8 cellular contexts compared by ENCODE assay signal in the genomic region with DNA sequence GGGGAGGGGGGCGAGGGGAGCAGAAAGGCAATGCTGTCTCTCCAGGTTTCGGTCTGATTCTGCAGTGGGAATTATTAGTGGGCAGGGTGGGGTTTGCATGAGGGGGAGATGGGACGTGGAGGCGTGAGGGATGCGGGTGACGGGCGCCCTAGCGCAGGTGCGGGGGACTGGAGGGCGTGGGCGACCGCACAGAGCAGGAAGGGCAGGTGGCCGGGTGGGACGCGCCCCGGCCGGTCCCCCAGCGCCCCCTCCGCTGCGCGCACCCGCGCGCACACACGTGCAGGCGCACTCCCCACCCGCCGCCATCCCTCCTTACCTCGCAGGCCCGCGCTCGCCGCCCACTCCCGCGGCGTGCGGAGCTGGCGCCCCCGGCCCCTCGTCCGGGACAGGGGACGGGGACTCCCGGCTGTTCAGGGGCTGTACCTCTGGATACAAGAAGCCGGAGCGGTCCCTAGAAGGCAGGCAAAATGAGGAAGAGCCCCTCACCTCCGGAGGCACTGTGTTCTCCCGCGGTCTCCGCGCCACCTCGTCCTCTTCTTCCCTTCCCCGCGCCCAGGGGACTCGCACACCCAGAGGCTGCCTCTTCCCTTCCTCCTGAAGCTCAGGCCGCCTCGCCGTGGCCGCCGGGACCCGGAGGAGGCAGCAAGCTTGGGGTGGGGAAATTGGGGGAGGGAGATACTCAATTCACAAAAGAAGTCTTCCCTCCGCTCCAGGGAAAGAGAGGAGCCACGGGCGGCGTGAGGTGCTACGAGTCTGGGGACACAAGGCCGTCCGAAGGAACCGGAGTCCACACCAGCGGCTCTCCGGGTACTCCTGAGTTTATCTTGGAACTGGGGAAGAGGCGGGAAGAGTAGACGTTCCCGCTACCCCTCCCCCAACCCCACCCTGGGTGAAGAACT. TPM values are rescaled to one million over a fixed set of nuclear protein-coding genes. Genes with fewer than 3 reads are reported as not detected.
A peak's percentile ranks its signal among the peaks of the same experiment; 100 is the strongest.
DNase-seq lines count a peak whose midpoint lies in the region; ATAC-seq, FAIRE-seq and TF ChIP-seq lines count a peak whose summit lies in the region.

No MANE protein-coding gene starts in this region.

- TF ChIP-seq POLR2A in A549 (IDR thresholded peaks at IDR 0.05; ENCODE audit: low read length) (no peak), GM12878 (IDR thresholded peaks at IDR 0.05; ENCODE audit: low read depth, low read length) (no peak)

- H3K36me3 Mint-ChIP-seq in HFFc6 (ENCODE audit: low read depth), result no peaks in the 10 kb centered on the region

- 0 out of 2 replicates have a peak, but pooled peaks cover 7% of the 10 kb centered on the region for H3K4me1 Mint-ChIP-seq in HFFc6 (ENCODE audit: low read depth)

- H3K18ac ChIP-seq in mesenchymal stem cell (ENCODE audit: low read depth in 1 of 2, low read length in 2 of 2), result no peak overlapping the region

- H3K9ac ChIP-seq in GM12878 (ENCODE audit: control insufficient read depth, insufficient read depth, low read length), result no peak overlapping the region
- H3K9ac ChIP-seq in mesenchymal stem cell (ENCODE audit: low read length), result no peak overlapping the region

- no peak overlapping the region for H2BK12ac ChIP-seq in mesenchymal stem cell (ENCODE audit: low read length in 2 of 2)

- RAD21 ChIA-PET in GM12878 (lab: Charles Lee; ENCODE audit: unreplicated experiment), result no interaction called here

- H3K9me3 ChIP-seq in A549 (no peaks in the 10 kb centered on the region), GM12878 (replicated peaks; ENCODE audit: control insufficient read depth, insufficient read depth, low read length) (no peaks in the 10 kb centered on the region; the same call in 2 of the 3 replicates), mesenchymal stem cell (ENCODE audit: control insufficient read depth, low read length) (no peaks in the 10 kb centered on the region)

- CTCF ChIA-PET in A549 (lab: Yijun Ruan, JAX), result no interaction called here
- CTCF ChIA-PET in GM12878 (lab: Yijun Ruan, JAX), result no interaction called here

- BruUV-seq in GM12878 (replicated peaks; lab: Mats Ljungman, UMichigan), result no TSS peak

- H3K4ac ChIP-seq in mesenchymal stem cell (ENCODE audit: low read depth in 1 of 2, low read length in 2 of 2), result no peak overlapping the region

- in situ Hi-C loops in GM12878 (cut with MboI), result loop anchor here (10.0 kb wide), 2 partner anchors 1113 to 1797 kb away; no protein-coding TSS in a partner anchor

- ATAC-seq in A549, result peak; percentile 38 to 64
- ATAC-seq in GM12878, result peak; percentile 29
- no peak for ATAC-seq in GM18517 (IDR thresholded peaks at IDR 0.05; ENCODE audit: unreplicated experiment)
- ATAC-seq in HG02870 (IDR thresholded peaks at IDR 0.05; ENCODE audit: unreplicated experiment), result no peak

- H4K91ac ChIP-seq in mesenchymal stem cell (ENCODE audit: low read length), result no peak overlapping the region

- peak overlapping the region in 1 of 2 experiments; percentile 80 for H3K23ac ChIP-seq in mesenchymal stem cell (ENCODE audit: low read length in 2 of 2)

- no peak overlapping the region for H3K27ac ChIP-seq in A549
- H3K27ac ChIP-seq in GM12878 (ENCODE audit: control insufficient read depth, insufficient read depth), result no peak overlapping the region
- no peak overlapping the region for H3K27ac ChIP-seq in mesenchymal stem cell (ENCODE audit: low read length, poor library complexity, severe bottlenecking)
- H3K27ac ChIP-seq in urinary bladder (ENCODE audit: low read depth), result no peak overlapping the region

- no peak for TF ChIP-seq CTCF in A549 (IDR thresholded peaks at IDR 0.05)
- no peak for TF ChIP-seq CTCF in GM20000 (IDR thresholded peaks at IDR 0.05; ENCODE audit: extremely low read depth, missing control alignments)
- no peak for TF ChIP-seq CTCF in GM12878 (IDR thresholded peaks at IDR 0.05 in 2 of 3, conservative IDR thresholded peaks at IDR 0.05 in 1 of 3; ENCODE audit: control insufficient read depth in 2 of 3, extremely low read depth in 1 of 3, insufficient read depth in 1 of 3, low read depth in 3 of 3, low read length in 3 of 3)
- no peak for TF ChIP-seq CTCF in HFFc6 (IDR thresholded peaks at IDR 0.05)

- DNase-seq in A549 (ENCODE audit: low read depth in 1 of 2, low spot score in 1 of 2), result peak in 1 of 2 experiments; percentile 1
- peak; percentile 43 for DNase-seq in GM20000 (ENCODE audit: low spot score)
- DNase-seq in GM12878 (ENCODE audit: low read depth, low spot score), result no peak
- DNase-seq in mesenchymal stem cell, result no peak
- no peak for DNase-seq in HFFc6

- H3K36me3 ChIP-seq in GM12878 (ENCODE audit: control insufficient read depth in 2 of 2, insufficient read depth in 2 of 2, low read length in 1 of 2) (no peaks in the 10 kb centered on the region), mesenchymal stem cell (ENCODE audit: control insufficient read depth in 1 of 2, insufficient read depth in 2 of 2, low read depth in 1 of 2, low read length in 2 of 2) (no peaks in the 10 kb centered on the region), urinary bladder (ENCODE audit: insufficient read depth) (no peaks in the 10 kb centered on the region)

- POLR2A ChIA-PET in A549 (lab: Yijun Ruan, JAX), result no interaction called here
- POLR2A ChIA-PET in GM12878 (lab: Charles Lee), result interaction anchor here (0.7 kb wide), 1 partner anchor 774 kb away, joined by 5 read pairs; no protein-coding TSS in a partner anchor

- TF ChIP-seq EP300 in A549 (IDR thresholded peaks at IDR 0.05) (no peak), GM12878 (IDR thresholded peaks at IDR 0.05; ENCODE audit: borderline replicate concordance in 1 of 2, control insufficient read depth in 1 of 2, low read depth in 2 of 2, low read length in 2 of 2) (no peak)

- H3K4me3 Mint-ChIP-seq in HFFc6, result no peak overlapping the region

- no peak overlapping the region for H4K8ac ChIP-seq in mesenchymal stem cell (ENCODE audit: low read length)

- SMC1A ChIA-PET in GM12878 (lab: Charles Lee; ENCODE audit: uncharacterized antibody, unreplicated experiment), result no interaction called here

- H2AFZ ChIP-seq in GM12878 (ENCODE audit: control insufficient read depth, low read depth, low read length) (peak overlapping the region; percentile 15; the same call in 1 of the 2 replicates), mesenchymal stem cell (ENCODE audit: low read depth, low read length) (no peak overlapping the region)

- peak overlapping the region; percentile 40 for H3K4me3 ChIP-seq in A549
- peak overlapping the region; percentile 64; the same call in 1 of the 2 replicates for H3K4me3 ChIP-seq in GM12878
- peak overlapping the region; percentile 26 to 72 for H3K4me3 ChIP-seq in mesenchymal stem cell (ENCODE audit: insufficient read depth in 1 of 2, low read depth in 1 of 2, low read length in 2 of 2)
- peak overlapping the region; percentile 50 for H3K4me3 ChIP-seq in urinary bladder (ENCODE audit: low read depth, low read length)

- H3K27ac Mint-ChIP-seq in HFFc6, result no peak overlapping the region

- FAIRE-seq in A549 (lab: Jason Lieb, UNC) (no peak), GM12878 (lab: Jason Lieb, UNC) (no peak)

- H3K4me2 ChIP-seq in A549 (peak overlapping the region; percentile 90), GM12878 (ENCODE audit: control insufficient read depth, insufficient read depth) (peak overlapping the region; percentile 86), mesenchymal stem cell (ENCODE audit: low read length, poor library complexity, severe bottlenecking) (peak overlapping the region; percentile 47)

- H2BK5ac ChIP-seq in mesenchymal stem cell (ENCODE audit: low read depth, low read length, poor library complexity, severe bottlenecking), result no peak overlapping the region

- H4K20me1 ChIP-seq in GM12878 (ENCODE audit: control insufficient read depth, insufficient read depth), result no peaks in the 10 kb centered on the region

- H3K79me2 ChIP-seq in GM12878 (ENCODE audit: control insufficient read depth, insufficient read depth, low read length), result no peaks in the 10 kb centered on the region

- no peak overlapping the region for H2BK120ac ChIP-seq in mesenchymal stem cell (ENCODE audit: low read depth, low read length)

- no peaks in the 10 kb centered on the region for H3K79me1 ChIP-seq in mesenchymal stem cell (replicated peaks; ENCODE audit: low read length, poor library complexity, severe bottlenecking)

- WGBS in A549 (ENCODE audit: missing lambda C conversion rate), result 5% methylated on average over 46 of the region's 73 CpGs
- 6% methylated on average over 44 of the region's 73 CpGs for WGBS in GM12878 (ENCODE audit: insufficient coverage, insufficient replicate concordance, low lambda C conversion rate, missing lambda C conversion rate)
- 1% methylated on average over 30 of the region's 73 CpGs for WGBS in mesenchymal stem cell
- WGBS in urinary bladder, result under 1% methylated on average over 73 of the region's 73 CpGs

- peaks cover 5% of the 10 kb centered on the region; the same call in 1 of the 2 replicates for H3K9me3 Mint-ChIP-seq in HFFc6

- intact Hi-C loops in GM12878 (cut with micrococcal nuclease; ENCODE audit: unreplicated experiment), result loop anchor here (5.0 to 10.0 kb wide), 2 partner anchors 377 to 1041 kb away; no protein-coding TSS in a partner anchor

- H3K14ac ChIP-seq in mesenchymal stem cell (ENCODE audit: low read length in 2 of 2), result no peak overlapping the region

- peaks cover 14% of the 10 kb centered on the region for H3K27me3 Mint-ChIP-seq in HFFc6 (ENCODE audit: insufficient read depth)

- no peak overlapping the region for H2BK15ac ChIP-seq in mesenchymal stem cell (ENCODE audit: low read depth, poor library complexity, severe bottlenecking)

- H2AK5ac ChIP-seq in mesenchymal stem cell (ENCODE audit: low read length, severe bottlenecking), result no peak overlapping the region

- TF ChIP-seq RAD21 in A549 (conservative IDR thresholded peaks at IDR 0.05 in 1 of 2, IDR thresholded peaks at IDR 0.05 in 1 of 2), result no peak
- TF ChIP-seq RAD21 in GM12878 (IDR thresholded peaks at IDR 0.05; ENCODE audit: insufficient read depth, low read depth, low read length), result no peak

- H3K27me3 ChIP-seq in GM12878 (replicated peaks in 1 of 2; ENCODE audit: control insufficient read depth in 2 of 2, insufficient read depth in 2 of 2, low read length in 1 of 2), result peaks cover 3 to 8% of the 10 kb centered on the region in 2 experiments; a peak in 2 of 4 replicates
- peaks cover 51 to 52% of the 10 kb centered on the region in 2 experiments for H3K27me3 ChIP-seq in mesenchymal stem cell (ENCODE audit: control insufficient read depth in 1 of 2, insufficient read depth in 1 of 2, low read length in 2 of 2)

- H3K4me1 ChIP-seq in A549, result peaks cover 16% of the 10 kb centered on the region; the same call in 2 of the 3 replicates
- no peaks in the 10 kb centered on the region for H3K4me1 ChIP-seq in GM12878 (ENCODE audit: control insufficient read depth, insufficient read depth, low read length)
- peaks cover 12% of the 10 kb centered on the region for H3K4me1 ChIP-seq in mesenchymal stem cell (ENCODE audit: control insufficient read depth, insufficient read depth, low read depth, low read length)
- H3K4me1 ChIP-seq in urinary bladder (ENCODE audit: insufficient read depth), result no peaks in the 10 kb centered on the region

RNA-seq across cellular contexts. Expression of gene GABRB2, which starts 1.3 kb away (rescaled TPM):
- polyA plus RNA-seq in A549 (2011; rRNA removed) (not detected in 2 replicates), A549 (2017; fragmentation: RNase III; extraction: RNeasy Plus Mini Kit Qiagen cat#74134 plus additional on column Dnase treatment) (not detected in 3 replicates), GM12878 (2011; rRNA removed) (0.12 TPM in 2 replicates), GM12878 (2014; fragmentation: Illumina TruSeq; extraction: Trizol) (0.79 and 0.82 TPM in 2 replicates), GM12878 (2014; fragmentation: Nextera tagmentation; extraction: Ambion mirVana) (under 1 TPM; 0.13 to 0.20 TPM), GM12878 (2014; rRNA removed) (0.27 and 0.40 TPM in 2 replicates), GM12878 (2016; fragmentation: Nextera tagmentation; extraction: Ambion mirVana) (under 1 TPM; 0.25 to 0.47 TPM), urinary bladder (0.19 TPM)
- polyA plus RNA-seq in A549 (2012; cell fraction: cytosol; rRNA removed), result not detected in 2 replicates
- not detected in 2 replicates for polyA plus RNA-seq in A549 (2012; cell fraction: nucleus; rRNA removed)
- not detected in 2 replicates for polyA minus RNA-seq in A549 (2011; rRNA and poly(A)+ RNA removed)
- 1.5 and 1.6 TPM in 2 replicates for total RNA-seq in GM12878 (2013; cell fraction: nucleolus; rRNA removed)
- total RNA-seq in GM12878 (2014; rRNA removed) (0.68 and 1.0 TPM in 2 replicates), GM12878 (2014; rRNA removed; fragmentation: Illumina TruSeq; extraction: Trizol) (0.74 and 0.85 TPM in 2 replicates), GM12878 (2021) (0.56 and 0.58 TPM in 2 replicates), urinary bladder (1.6 TPM)
- 0.26 TPM for polyA plus RNA-seq in GM12878 (2011; ENCODE audit: low read depth)
- polyA plus RNA-seq in GM12878 (2011; cell fraction: cytosol; rRNA removed), result 0.05 and 0.06 TPM in 2 replicates
- polyA plus RNA-seq in GM12878 (2011; cell fraction: nucleus; rRNA removed), result 0.09 and 0.10 TPM in 2 replicates
- polyA plus RNA-seq in GM12878 (2012), result 0.39 and 0.51 TPM in 2 replicates
- polyA minus RNA-seq in GM12878 (2011; rRNA and poly(A)+ RNA removed), result 0.26 and 0.88 TPM in 2 replicates
- not detected in 2 replicates for polyA minus RNA-seq in GM12878 (2011; cell fraction: cytosol; rRNA and poly(A)+ RNA removed)
- 0.57 and 0.60 TPM in 2 replicates for polyA minus RNA-seq in GM12878 (2011; cell fraction: nucleus; rRNA and poly(A)+ RNA removed)
- polyA plus RNA-seq in mesenchymal stem cell (2013, experiment 1 of 2), result not detected
- not detected for polyA plus RNA-seq in mesenchymal stem cell (2013, experiment 2 of 2)
- not detected for total RNA-seq in HFFc6 (2021; fragmentation: NEBNext Ultra II Directional; extraction: Animal tissue kit (Norgen Biotek cat#: 25700))

Comparison
In these comparisons a context has a peak if more than half of its experiments do, and no peak if none do; other contexts are left out.
1. ATAC-seq: peak in A549 (2 of 2) and GM12878 (single experiment); none in GM18517 (single experiment) and HG02870 (single experiment).
2. Of the 24 proteins assayed by ChIP-seq in both GM12878 and A549: peak only in GM12878: BHLHE40 and MYC; only in A549: none; in both: none; in neither: 22.
3. Peak in every context shown above with its lines, with median percentiles within 50 percentile points of each other: H3K4me2 ChIP-seq and H3K4me3 ChIP-seq.